In genomic region chr5:50726475-50727148, GRCh38 we compare ENCODE assay signal across 15 cellular contexts.
DNase-seq lines count a peak whose midpoint lies in the region; ATAC-seq, FAIRE-seq and TF ChIP-seq lines count a peak whose summit lies in the region.
"Had no signal": no experiment of that assay in that cellular context is flagged by ENCODE, and none has a peak within 500 bp of the region (broad histone marks: within the 10 kb centered on the region; RNA-seq: fewer than 3 reads in every experiment).

No MANE protein-coding gene starts in this region.

- H3K27me3 Mint-ChIP-seq in CD14-positive monocyte (ENCODE audit: low read depth in 3 of 3): no peaks in the 10 kb centered on the region
- H3K27me3 Mint-ChIP-seq in activated CD8-positive, alpha-beta T cell treated with anti-CD3 and anti-CD28 coated beads for 36 hours: no peaks in the 10 kb centered on the region
- H3K27me3 Mint-ChIP-seq in immature natural killer cell (ENCODE audit: low read depth in 3 of 3): peaks cover 0 to 2% (median 0%) of the 10 kb centered on the region in 3 donors

- H3K27me3 ChIP-seq in testis: no peaks in the 10 kb centered on the region
- H3K27me3 ChIP-seq: hepatocyte had no signal

- H3K4me1 Mint-ChIP-seq in CD14-positive monocyte: peaks cover 32% of the 10 kb centered on the region
- peaks cover 73% of the 10 kb centered on the region for H3K4me1 Mint-ChIP-seq in activated CD8-positive, alpha-beta T cell treated with anti-CD3 and anti-CD28 coated beads for 36 hours (ENCODE audit: low read depth)
- H3K4me1 Mint-ChIP-seq in immature natural killer cell: peaks cover 82 to 97% of the 10 kb centered on the region in 2 donors

- WGBS in testis, 2 donors: 83 to 86% methylated on average over 3 of the region's 3 CpGs

- CTCF ChIA-PET in activated CD8-positive, alpha-beta T cell treated with anti-CD3 and anti-CD28 coated beads for 36 hours (lab: Charles Lee): interaction anchor here (1.0 to 2.1 kb wide), 5 partner anchors 12 to 286 kb away, joined by 3 to 6 read pairs (median 3); partner anchors contain the start of gene EMB

- H3K9me3 ChIP-seq in testis: no peaks in the 10 kb centered on the region
- H3K9me3 ChIP-seq: psoas muscle had no signal

- TF ChIP-seq CTCF in CD14-positive monocyte (IDR thresholded peaks at IDR 0.05) (no peak), testis (IDR thresholded peaks at IDR 0.05) (no peak)
- no peak for TF ChIP-seq CTCF in activated CD8-positive, alpha-beta T cell treated with anti-CD3 and anti-CD28 coated beads for 36 hours (IDR thresholded peaks at IDR 0.05)

- peak; percentile 64 for ATAC-seq in activated CD8-positive, alpha-beta T cell treated with anti-CD3 and anti-CD28 coated beads for 36 hours
- ATAC-seq in Right ventricle myocardium inferior (no peak), GM21529 (IDR thresholded peaks at IDR 0.05; ENCODE audit: unreplicated experiment) (no peak)
- ATAC-seq: psoas muscle had no signal

- H3K9me3 Mint-ChIP-seq in CD14-positive monocyte (peaks cover 0 to 3% (median 0%) of the 10 kb centered on the region in 7 donors), immature natural killer cell (no peaks in the 10 kb centered on the region)
- H3K9me3 Mint-ChIP-seq in activated CD8-positive, alpha-beta T cell treated with anti-CD3 and anti-CD28 coated beads for 36 hours: peaks cover 6% of the 10 kb centered on the region
- H3K9me3 Mint-ChIP-seq: type B pancreatic cell had no signal

- peaks cover 0 to 5% of the 10 kb centered on the region in 2 donors for H3K36me3 Mint-ChIP-seq in CD14-positive monocyte
- H3K36me3 Mint-ChIP-seq in activated CD8-positive, alpha-beta T cell treated with anti-CD3 and anti-CD28 coated beads for 36 hours (ENCODE audit: low read depth): peaks cover 17% of the 10 kb centered on the region
- H3K36me3 Mint-ChIP-seq in immature natural killer cell: no peaks in the 10 kb centered on the region
- H3K36me3 Mint-ChIP-seq: type B pancreatic cell had no signal

- H3K4me3 Mint-ChIP-seq in CD14-positive monocyte (no peak overlapping the region), immature natural killer cell (peak overlapping the region; percentile 50 to 69 (median 52))
- H3K4me3 Mint-ChIP-seq in activated CD8-positive, alpha-beta T cell treated with anti-CD3 and anti-CD28 coated beads for 36 hours: peak overlapping the region; percentile 51
- H3K4me3 Mint-ChIP-seq: type B pancreatic cell had no signal

- H3K4me1 ChIP-seq in testis: no peaks in the 10 kb centered on the region
- H3K4me1 ChIP-seq: psoas muscle had no signal

- no peak overlapping the region for H3K27ac ChIP-seq in testis
- H3K27ac ChIP-seq: hepatocyte, psoas muscle, SK-N-MC had no signal

- DNase-seq in CD14-positive monocyte (ENCODE audit: low spot score) (no peak), GM18507 (ENCODE audit: extremely low spot score, insufficient read length, low read depth) (no peak), immature natural killer cell (no peak), Right ventricle myocardium inferior (ENCODE audit: missing footprints) (no peak), testis (no peak), epidermal melanocyte (ENCODE audit: insufficient read length, low spot score) (no peak)
- no peak for DNase-seq in activated CD8-positive, alpha-beta T cell treated with anti-CD3 and anti-CD28 coated beads for 36 hours
- DNase-seq: activated gamma-delta T cell, AML-193, NCI-H446 had no signal

- FAIRE-seq in GM18507 (lab: Jason Lieb, UNC): peak; percentile 45

- H3K36me3 ChIP-seq in testis (ENCODE audit: low read depth, missing control alignments): no peaks in the 10 kb centered on the region

- POLR2A ChIA-PET in activated CD8-positive, alpha-beta T cell treated with anti-CD3 and anti-CD28 coated beads for 36 hours (lab: Charles Lee): interaction anchor here (1.0 kb wide), 1 partner anchor 12 kb away, joined by 3 read pairs; no protein-coding TSS in a partner anchor

- no peak for TF ChIP-seq POLR2A in testis (IDR thresholded peaks at IDR 0.05)

- H3K4me3 ChIP-seq in testis: no peak overlapping the region
- H3K4me3 ChIP-seq: hepatocyte, psoas muscle, SK-N-MC had no signal

- intact Hi-C loops in CD14-positive monocyte (cut with micrococcal nuclease) (no loop called here), Right ventricle myocardium inferior (cut with DNase I) (no loop called here), testis (cut with DNase I; ENCODE audit: low total_unique reads) (no loop called here)
- intact Hi-C loops in activated CD8-positive, alpha-beta T cell treated with anti-CD3 and anti-CD28 coated beads for 36 hours (cut with micrococcal nuclease): no loop called here

- H3K27ac Mint-ChIP-seq in CD14-positive monocyte: peak overlapping the region in 5 of 7 donors; percentile 4 to 71 (median 47)
- H3K27ac Mint-ChIP-seq in activated CD8-positive, alpha-beta T cell treated with anti-CD3 and anti-CD28 coated beads for 36 hours: peak overlapping the region; percentile 93
- peak overlapping the region; percentile 63 to 84 (median 76) for H3K27ac Mint-ChIP-seq in immature natural killer cell
- H3K27ac Mint-ChIP-seq: type B pancreatic cell had no signal

Comparison
In these comparisons a context has a peak if more than half of its experiments do, and no peak if none do; other contexts are left out.
1. H3K4me3 Mint-ChIP-seq: peak in activated CD8-positive, alpha-beta T cell treated with anti-CD3 and anti-CD28 coated beads for 36 hours (single experiment) and immature natural killer cell (5 of 5); none in CD14-positive monocyte (0 of 2).
2. Peak in every context shown above with its lines, with median percentiles within 50 percentile points of each other: H3K27ac Mint-ChIP-seq.